ENCODE assay signal across 11 cellular contexts in the genomic region with DNA sequence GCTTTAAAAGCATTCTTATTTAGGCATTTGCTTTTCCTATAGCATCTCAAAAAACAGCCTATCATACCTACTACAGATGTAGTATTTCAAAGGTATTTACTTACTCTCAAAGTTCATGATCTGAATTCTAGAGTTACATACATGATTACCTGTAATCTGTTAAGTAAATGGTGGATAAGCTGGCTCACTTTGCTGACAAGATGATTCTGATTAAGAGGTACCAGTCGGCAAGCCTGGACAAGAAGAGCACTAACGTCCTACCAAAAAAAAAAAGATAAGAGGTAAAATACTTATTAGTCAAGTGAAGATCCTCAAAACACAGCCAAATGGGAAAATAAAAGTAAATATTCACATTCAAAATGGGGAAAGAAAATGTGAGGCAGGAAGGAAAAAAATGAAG.
"Had no signal": no experiment of that assay in that cellular context is flagged by ENCODE, and none has a peak within 500 bp of the region (broad histone marks: within the 10 kb centered on the region; RNA-seq: fewer than 3 reads in every experiment).

No MANE protein-coding gene starts in this region.

- H3K9me3 ChIP-seq: colonic mucosa, heart right ventricle, left lung had no signal

- H3K4me3 ChIP-seq: colonic mucosa, heart right ventricle, left lung had no signal

- H2AFZ ChIP-seq: parathyroid adenoma had no signal

- H3K27ac ChIP-seq: colonic mucosa, heart right ventricle, left lung, parathyroid adenoma had no signal

- H3K9ac ChIP-seq: parathyroid adenoma had no signal

- DNase-seq: activated CD4-positive, alpha-beta T cell treated with anti-CD3 and anti-CD28 coated beads for 4 hours; activated gamma-delta T cell treated with Interleukin-2 at 50 U/mL for 16 hours; activated T-cell treated with anti-CD3 and anti-CD28 coated beads, Interleukin-2, amount 50 U/mL, for 1 hour; colonic mucosa; effector CD4-positive, alpha-beta T cell; heart right ventricle; left lung; stimulated activated CD4-positive, alpha-beta T cell treated with anti-CD3 and anti-CD28 coated beads, Interleukin-2, amount 100 ng/mL, for 48 hours; T-helper 9 cell had no signal

- H3K27ac Mint-ChIP-seq: memory B cell had no signal

- ATAC-seq: heart right ventricle, left lung had no signal

- H3K27me3 ChIP-seq: colonic mucosa, heart right ventricle, left lung had no signal

- H3K9me3 Mint-ChIP-seq: memory B cell had no signal

- H3K27me3 Mint-ChIP-seq: memory B cell had no signal

- H3K4me1 ChIP-seq: parathyroid adenoma had no signal
